8 cellular contexts compared by ENCODE assay signal in genomic region chr10:9302142-9302746, GRCh38.
DNase-seq lines count a peak whose midpoint lies in the region; ATAC-seq, FAIRE-seq and TF ChIP-seq lines count a peak whose summit lies in the region.

No MANE protein-coding gene starts in this region.

- WGBS in gastroesophageal sphincter (ENCODE audit: low coverage in 1 of 2), 2 donors = 14 to 34% methylated on average over 3 of the region's 3 CpGs
- 41% methylated on average over 3 of the region's 3 CpGs for WGBS in smooth muscle cell (ENCODE audit: low lambda C conversion rate)

- peak; percentile 15 for DNase-seq in AG08396 (ENCODE audit: low spot score)
- DNase-seq in GDM1 (lab: John Stamatoyannopoulos, UW) = peak; percentile 9
- peak; percentile 38 for DNase-seq in LNCaP clone FGC (ENCODE audit: low read depth)
- no peak for DNase-seq in smooth muscle cell (lab: John Stamatoyannopoulos, UW; ENCODE audit: unreplicated experiment)
- no peak for DNase-seq in GM19238 (ENCODE audit: insufficient read length, low spot score)
- no peak for DNase-seq in GM12892 (ENCODE audit: insufficient read length)

- H3K27me3 ChIP-seq in gastroesophageal sphincter = peaks cover 5% of the 10 kb centered on the region
- no peaks in the 10 kb centered on the region for H3K27me3 ChIP-seq in smooth muscle cell (ENCODE audit: low read depth)

- H4K20me1 ChIP-seq in smooth muscle cell (ENCODE audit: low read depth) = no peaks in the 10 kb centered on the region

- peak; percentile 50 for TF ChIP-seq CTCF in LNCaP clone FGC (IDR thresholded peaks at IDR 0.05; ENCODE audit: control insufficient read depth, extremely low read depth, insufficient read depth)
- peak; percentile 7 to 42 (median 34) for TF ChIP-seq CTCF in gastroesophageal sphincter (IDR thresholded peaks at IDR 0.05)
- peak; percentile 51 for TF ChIP-seq CTCF in smooth muscle cell (IDR thresholded peaks at IDR 0.05; ENCODE audit: borderline replicate concordance, insufficient read depth, poor library complexity, severe bottlenecking)

- no peak overlapping the region for H3K4me2 ChIP-seq in smooth muscle cell

- H3K9ac ChIP-seq in smooth muscle cell (ENCODE audit: low read depth) = no peak overlapping the region

- no peak for TF ChIP-seq EP300 in gastroesophageal sphincter (IDR thresholded peaks at IDR 0.05)

- H3K27ac ChIP-seq in gastroesophageal sphincter = no peak overlapping the region
- no peak overlapping the region for H3K27ac ChIP-seq in smooth muscle cell (ENCODE audit: low read depth)

- ATAC-seq in gastroesophageal sphincter = no peak

- H3K4me1 ChIP-seq in gastroesophageal sphincter = no peaks in the 10 kb centered on the region
- H3K4me1 ChIP-seq in smooth muscle cell (ENCODE audit: low read depth) = no peaks in the 10 kb centered on the region

- H3K36me3 ChIP-seq in gastroesophageal sphincter (no peaks in the 10 kb centered on the region), smooth muscle cell (ENCODE audit: low read depth) (no peaks in the 10 kb centered on the region)

- H3K9me3 ChIP-seq in gastroesophageal sphincter (no peaks in the 10 kb centered on the region), smooth muscle cell (replicated peaks; ENCODE audit: low read depth) (no peaks in the 10 kb centered on the region)

- peak; percentile 65 for FAIRE-seq in TTC549 (lab: Jason Lieb, UNC)
- FAIRE-seq in GM12892 (lab: Jason Lieb, UNC) = no peak

- H3K79me2 ChIP-seq in smooth muscle cell (ENCODE audit: low read depth) = no peaks in the 10 kb centered on the region

- no peak for TF ChIP-seq POLR2A in gastroesophageal sphincter (IDR thresholded peaks at IDR 0.05)
- TF ChIP-seq POLR2A in GM12892 (IDR thresholded peaks at IDR 0.05; ENCODE audit: low read depth, low read length) = no peak

- H3K4me3 ChIP-seq in LNCaP clone FGC (ENCODE audit: low read depth, low read length) (no peak overlapping the region), gastroesophageal sphincter (no peak overlapping the region), smooth muscle cell (no peak overlapping the region)

- H3F3A ChIP-seq in smooth muscle cell (ENCODE audit: low read depth) = no peaks in the 10 kb centered on the region

- no peak overlapping the region for H2AFZ ChIP-seq in smooth muscle cell (ENCODE audit: low read depth)

Comparison
In these comparisons a context has a peak if more than half of its experiments do, and no peak if none do; other contexts are left out.
1. DNase-seq: peak in AG08396 (single experiment), GDM1 (single experiment) and LNCaP clone FGC (single experiment); none in smooth muscle cell (single experiment), GM19238 (single experiment) and GM12892 (single experiment).
2. Peak in every context shown above with its lines, with median percentiles within 50 percentile points of each other: CTCF ChIP-seq.